Comparison of ENCODE assay signal across 14 cellular contexts in the genomic region with DNA sequence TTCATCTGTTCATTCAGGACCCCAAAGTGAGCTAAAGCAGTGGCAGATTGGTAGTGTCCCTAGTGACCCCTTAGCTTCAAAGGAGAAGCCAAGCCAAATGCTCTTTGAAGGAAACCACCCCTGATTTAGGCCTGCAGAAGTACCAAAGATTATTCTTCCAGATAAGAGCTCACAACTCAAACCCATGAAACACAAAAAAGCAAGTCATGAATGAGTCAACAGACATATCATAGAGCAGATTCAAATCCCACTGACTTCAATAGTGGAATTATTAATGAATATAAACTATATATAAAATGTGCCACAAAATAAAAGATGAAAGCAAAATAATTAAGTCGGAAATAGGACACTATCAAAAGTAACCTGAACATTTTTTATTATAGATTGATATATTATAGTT.
A peak's percentile ranks its signal among the peaks of the same experiment; 100 is the strongest.
DNase-seq lines count a peak whose midpoint lies in the region; ATAC-seq and FAIRE-seq lines count a peak whose summit lies in the region.
"Had no signal": no experiment of that assay in that cellular context is flagged by ENCODE, and none has a peak within 500 bp of the region (broad histone marks: within the 10 kb centered on the region; RNA-seq: fewer than 3 reads in every experiment).

No MANE protein-coding gene starts in this region.

- no peaks in the 10 kb centered on the region for H3K9me2 ChIP-seq in GM23248 (ENCODE audit: insufficient read depth)

- H3F3A ChIP-seq in GM23248 (ENCODE audit: insufficient read depth): no peaks in the 10 kb centered on the region

- no peak overlapping the region for H3K27ac ChIP-seq in GM23248
- H3K27ac ChIP-seq in small intestine (ENCODE audit: low read depth in 1 of 2, low read length in 1 of 2): no peak overlapping the region

- DNase-seq in GM23248 (peak; percentile 7), OCI-M1 (lab: John Stamatoyannopoulos, UW) (peak; percentile 53), small intestine (no peak), hypothalamus (lab: John Stamatoyannopoulos, UW) (no peak)
- DNase-seq in stimulated activated naive CD4-positive, alpha-beta T cell (lab: John Stamatoyannopoulos, UW): no peak
- DNase-seq: C1 segment of cervical spinal cord; Calu3; CD4-positive, alpha-beta T cell; DMS 273 treated with DMSO at 0.1 percent for 48 hours; HCEC 1CT; IMR-90 had no signal

- H3K27me3 ChIP-seq in GM23248 (replicated peaks; ENCODE audit: insufficient read depth): no peaks in the 10 kb centered on the region
- H3K27me3 ChIP-seq in small intestine (ENCODE audit: control insufficient read depth in 2 of 2, insufficient read depth in 2 of 2, low read length in 2 of 2): no peaks in the 10 kb centered on the region

- 96 to 100% methylated on average over 1 of the region's 1 CpG for WGBS in GM23248 (ENCODE audit: low coverage in 1 of 2, low lambda C conversion rate in 2 of 2, missing lambda C conversion rate in 2 of 2), 2 experiments
- 92 to 96% (median 96%) methylated on average over 1 of the region's 1 CpG for WGBS in small intestine, 3 donors

- peak; percentile 58 for FAIRE-seq in endometrium (lab: Jason Lieb, UNC)
- peak; percentile 70 for FAIRE-seq in small intestine (lab: Jason Lieb, UNC)
- FAIRE-seq: GM12891 had no signal

- H4K20me1 ChIP-seq in GM23248 (ENCODE audit: insufficient read depth): no peaks in the 10 kb centered on the region

- no peaks in the 10 kb centered on the region for H3K4me1 ChIP-seq in GM23248 (ENCODE audit: insufficient read depth)
- H3K4me1 ChIP-seq in small intestine (ENCODE audit: control insufficient read depth in 2 of 2, insufficient read depth in 1 of 2, low read depth in 1 of 2, low read length in 1 of 2): no peaks in the 10 kb centered on the region

- no peak for ATAC-seq in HG03457 (IDR thresholded peaks at IDR 0.05; ENCODE audit: unreplicated experiment)

- no peak overlapping the region for H3K4me3 ChIP-seq in GM23248
- H3K4me3 ChIP-seq in small intestine (ENCODE audit: low read depth in 1 of 2, low read length in 2 of 2): no peak overlapping the region

- no peak overlapping the region for H3K4me2 ChIP-seq in GM23248 (ENCODE audit: unreplicated experiment)

- H3K9me3 ChIP-seq in GM23248 (ENCODE audit: low read depth) (no peaks in the 10 kb centered on the region), small intestine (ENCODE audit: control insufficient read depth, low read depth) (no peaks in the 10 kb centered on the region)

- H3K79me2 ChIP-seq in GM23248 (ENCODE audit: insufficient read depth): no peaks in the 10 kb centered on the region

- no peak overlapping the region for H3K9ac ChIP-seq in GM23248

- H3K36me3 ChIP-seq in GM23248 (ENCODE audit: low read depth): peaks cover 9% of the 10 kb centered on the region
- H3K36me3 ChIP-seq in small intestine (ENCODE audit: control insufficient read depth in 2 of 2, insufficient read depth in 2 of 2, low read length in 2 of 2): no peaks in the 10 kb centered on the region

- H2AFZ ChIP-seq in GM23248: no peak overlapping the region

- in situ Hi-C loops in GM23248 (cut with MboI): no loop called here

Comparison
In these comparisons a context has a peak if more than half of its experiments do, and no peak if none do; other contexts are left out.
1. DNase-seq: peak in GM23248 (single experiment) and OCI-M1 (single experiment); none in small intestine (single experiment), stimulated activated naive CD4-positive, alpha-beta T cell (0 of 6) and hypothalamus (0 of 51).